Comparison of ENCODE assay signal across 1 cellular context in genomic region chr15:63065262-63066234, GRCh38.
TF ChIP-seq lines count a peak whose summit lies in the region.

No MANE protein-coding gene starts in this region.

TF ChIP-seq in HepG2, 621 proteins besides CTCF, POLR2A, EP300 and RAD21:
- no peak for TF ChIP-seq CHD4 (IDR thresholded peaks at IDR 0.05; ENCODE audit: borderline replicate concordance, low read length)
- peak; percentile 7; the same call in 1 of the 2 replicates for TF ChIP-seq RFX1 (IDR thresholded peaks at IDR 0.05)
- TF ChIP-seq ZNF740 (CRISPR knock-in tag; IDR thresholded peaks at IDR 0.05), result no peak
TF ChIP-seq in HepG2: peak in this region for 1.
